11 cellular contexts compared by ENCODE assay signal in genomic region chr17:35566955-35567354, GRCh38. TPM values are rescaled to one million over a fixed set of nuclear protein-coding genes. Genes with fewer than 3 reads are reported as not detected.
DNase-seq lines count a peak whose midpoint lies in the region; ATAC-seq and TF ChIP-seq lines count a peak whose summit lies in the region.
"Had no signal": no experiment of that assay in that cellular context is flagged by ENCODE, and none has a peak within 500 bp of the region (broad histone marks: within the 10 kb centered on the region; RNA-seq: fewer than 3 reads in every experiment).

No MANE protein-coding gene starts in this region.

- DNase-seq in CD4-positive, alpha-beta memory T cell: no peak
- DNase-seq in osteoblast (ENCODE audit: insufficient read length, low spot score, missing footprints): no peak
- no peak for DNase-seq in NCI-H2029 treated with DMSO at 0.1 percent for 48 hours (lab: John Stamatoyannopoulos, UW)
- no peak for DNase-seq in cerebellar nuclear complex (lab: John Stamatoyannopoulos, UW)
- no peak for DNase-seq in EL
- DNase-seq: activated CD4-positive, CD25-positive, alpha-beta regulatory T cell had no signal

- no peaks in the 10 kb centered on the region for H3K36me3 ChIP-seq in CD4-positive, alpha-beta memory T cell (ENCODE audit: insufficient read depth, low read length)
- peaks cover 7% of the 10 kb centered on the region; the same call in 1 of the 2 replicates for H3K36me3 ChIP-seq in KOPT-K1 (ENCODE audit: insufficient read depth, low read length)
- H3K36me3 ChIP-seq in osteoblast (ENCODE audit: insufficient read depth, low read length): no peaks in the 10 kb centered on the region

- H4K20me1 ChIP-seq in osteoblast (ENCODE audit: insufficient read depth, low read length): peaks cover 4% of the 10 kb centered on the region

- peak overlapping the region; percentile 47 for H2AFZ ChIP-seq in osteoblast (ENCODE audit: low read length)

- POLR2A ChIA-PET in CD4-positive, alpha-beta memory T cell (lab: Charles Lee; ENCODE audit: partially characterized antibody): interaction anchor here (0.7 to 4.7 kb wide), 6 partner anchors 11 to 394 kb away, joined by 3 to 51 read pairs (median 6); partner anchors contain the start of genes PEX12, SLFN12L and SLFN5

- no peak overlapping the region for H3K27ac ChIP-seq in CD4-positive, alpha-beta memory T cell (ENCODE audit: low read depth, low read length)
- peak overlapping the region; percentile 71 for H3K27ac ChIP-seq in KOPT-K1 (ENCODE audit: low read depth, low read length, poor library complexity, severe bottlenecking)
- H3K27ac ChIP-seq in osteoblast (ENCODE audit: low read depth, low read length): no peak overlapping the region

- no peak for TF ChIP-seq CTCF in osteoblast (IDR thresholded peaks at IDR 0.05; ENCODE audit: extremely low read depth, low read depth, low read length)

- H3K4me2 ChIP-seq in osteoblast (ENCODE audit: insufficient read depth, low read length): peak overlapping the region; percentile 98

- no peak overlapping the region for H3K4me3 ChIP-seq in CD4-positive, alpha-beta memory T cell (ENCODE audit: low read length in 2 of 2)
- H3K4me3 ChIP-seq in osteoblast (ENCODE audit: insufficient read depth, low read length): peak overlapping the region; percentile 89

- H3K27me3 ChIP-seq in CD4-positive, alpha-beta memory T cell (ENCODE audit: insufficient read depth, low read length): no peaks in the 10 kb centered on the region
- H3K27me3 ChIP-seq in osteoblast (ENCODE audit: insufficient read depth, low read length): peaks cover 12% of the 10 kb centered on the region

- CTCF ChIA-PET in CD4-positive, alpha-beta memory T cell (lab: Charles Lee; ENCODE audit: partially characterized antibody): interaction anchor here (1.0 to 2.2 kb wide), 4 partner anchors 12 to 46 kb away, joined by 3 to 6 read pairs (median 4); partner anchors contain the start of gene PEX12

- H3K9me3 Mint-ChIP-seq in CD4-positive, alpha-beta memory T cell: no peaks in the 10 kb centered on the region
- H3K9me3 Mint-ChIP-seq in dendritic cell treated with granulocyte-macrophage colony-stimulating factor and Interleukin-4, amounts not matched to agents 40 ng/mL and 50 ng/mL, for 4 days: no peaks in the 10 kb centered on the region

- peaks cover 18 to 42% (median 28%) of the 10 kb centered on the region in 4 donors for H3K4me1 Mint-ChIP-seq in CD4-positive, alpha-beta memory T cell
- H3K4me1 Mint-ChIP-seq in dendritic cell treated with granulocyte-macrophage colony-stimulating factor and Interleukin-4, amounts not matched to agents 40 ng/mL and 50 ng/mL, for 4 days (ENCODE audit: low read depth): peaks cover 35% of the 10 kb centered on the region

- H3K27ac Mint-ChIP-seq in CD4-positive, alpha-beta memory T cell: peak overlapping the region; percentile 18 to 86 (median 84)
- peak overlapping the region; percentile 90 for H3K27ac Mint-ChIP-seq in dendritic cell treated with granulocyte-macrophage colony-stimulating factor and Interleukin-4, amounts not matched to agents 40 ng/mL and 50 ng/mL, for 4 days

- H3K79me2 ChIP-seq in osteoblast (ENCODE audit: insufficient read depth, low read length): peaks cover 36% of the 10 kb centered on the region

- H3K9me3 ChIP-seq in CD4-positive, alpha-beta memory T cell (ENCODE audit: control insufficient read depth in 1 of 2, low read length in 2 of 2): no peaks in the 10 kb centered on the region
- H3K9me3 ChIP-seq in KOPT-K1 (ENCODE audit: insufficient read depth, low read length, poor library complexity, severe bottlenecking) (no peaks in the 10 kb centered on the region), osteoblast (ENCODE audit: low read depth, low read length) (no peaks in the 10 kb centered on the region)

- intact Hi-C loops in CD4-positive, alpha-beta memory T cell (cut with micrococcal nuclease): no loop called here
- intact Hi-C loops in dendritic cell treated with granulocyte-macrophage colony-stimulating factor and Interleukin-4, amounts not matched to agents 40 ng/mL and 50 ng/mL, for 4 days (cut with micrococcal nuclease): no loop called here

- H3K36me3 Mint-ChIP-seq in CD4-positive, alpha-beta memory T cell: peaks cover 0 to 12% of the 10 kb centered on the region in 2 donors
- H3K36me3 Mint-ChIP-seq in dendritic cell treated with granulocyte-macrophage colony-stimulating factor and Interleukin-4, amounts not matched to agents 40 ng/mL and 50 ng/mL, for 4 days (ENCODE audit: low read depth): peaks cover 13% of the 10 kb centered on the region

- no peak for ATAC-seq in HG03196 (IDR thresholded peaks at IDR 0.05; ENCODE audit: unreplicated experiment)

- H3K27me3 Mint-ChIP-seq in CD4-positive, alpha-beta memory T cell: peaks cover 0 to 2% of the 10 kb centered on the region in 2 donors
- peaks cover 13% of the 10 kb centered on the region for H3K27me3 Mint-ChIP-seq in dendritic cell treated with granulocyte-macrophage colony-stimulating factor and Interleukin-4, amounts not matched to agents 40 ng/mL and 50 ng/mL, for 4 days

- H3K4me1 ChIP-seq in CD4-positive, alpha-beta memory T cell (ENCODE audit: insufficient read depth, low read length): peaks cover 24% of the 10 kb centered on the region
- peaks cover 8% of the 10 kb centered on the region for H3K4me1 ChIP-seq in osteoblast (ENCODE audit: insufficient read depth, low read length)

- H3K4me3 Mint-ChIP-seq in CD4-positive, alpha-beta memory T cell: peak overlapping the region; percentile 74 to 98 (median 83)
- H3K4me3 Mint-ChIP-seq in dendritic cell treated with granulocyte-macrophage colony-stimulating factor and Interleukin-4, amounts not matched to agents 40 ng/mL and 50 ng/mL, for 4 days: peak overlapping the region; percentile 88

RNA-seq across cellular contexts. Expression of gene SLFN14, which starts 6.3 kb away (rescaled TPM):
- total RNA-seq in CD4-positive, alpha-beta memory T cell: not detected
- under 1 TPM in 1 of 2 donors, not detected in 1; 0.18 TPM for polyA plus RNA-seq in CD4-positive, alpha-beta memory T cell
- total RNA-seq in osteoblast: under 0.01 TPM in 2 replicates
- total RNA-seq: H4, subcutaneous adipose tissue had no signal

RNA-seq across cellular contexts. Expression of gene PEX12, which starts 11.4 kb away (rescaled TPM):
- 1 to 10 TPM; 8.2 to 8.5 TPM for total RNA-seq in CD4-positive, alpha-beta memory T cell
- polyA plus RNA-seq in CD4-positive, alpha-beta memory T cell: 1 to 10 TPM; 1.3 to 2.8 TPM
- total RNA-seq in osteoblast: 8.0 and 8.8 TPM in 2 replicates

RNA-seq across cellular contexts. Expression of gene AP2B1, which starts 20.2 kb away (rescaled TPM):
- total RNA-seq in CD4-positive, alpha-beta memory T cell: 100 to 1,000 TPM; 160 to 165 TPM
- polyA plus RNA-seq in CD4-positive, alpha-beta memory T cell: 10 to 100 TPM; 54.1 to 75.4 TPM
- 84.0 and 93.1 TPM in 2 replicates for total RNA-seq in osteoblast

RNA-seq across cellular contexts. Expression of gene SLFN12L, which starts 29.5 kb away (rescaled TPM):
- total RNA-seq in CD4-positive, alpha-beta memory T cell: 10 to 100 TPM; 75.4 to 78.8 TPM
- polyA plus RNA-seq in CD4-positive, alpha-beta memory T cell: 10 to 100 TPM; 13.4 to 23.0 TPM
- 0.36 and 0.88 TPM in 2 replicates for total RNA-seq in osteoblast
